ENCODE assay signal across 17 cellular contexts in the genomic region with DNA sequence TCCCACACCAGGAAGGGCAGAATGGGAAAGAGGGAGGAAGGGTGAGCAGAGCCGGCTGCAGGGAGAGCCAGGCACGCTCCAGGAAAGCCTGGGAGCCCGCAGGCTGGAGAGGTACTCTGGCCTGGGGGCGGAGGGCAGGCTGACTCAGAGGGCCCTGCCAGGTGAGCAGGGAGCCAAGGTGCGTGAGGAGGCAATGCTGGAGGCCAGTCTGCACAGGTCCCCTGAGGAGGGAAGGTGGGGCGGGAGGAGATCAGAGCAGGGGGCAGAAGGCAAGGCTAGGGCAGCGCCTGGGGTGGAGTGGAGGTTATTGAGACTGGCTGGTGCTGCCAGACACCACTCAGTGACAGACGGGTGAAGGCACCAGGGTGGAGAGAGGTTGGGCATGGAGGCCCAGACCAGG.
A peak's percentile ranks its signal among the peaks of the same experiment; 100 is the strongest.
DNase-seq lines count a peak whose midpoint lies in the region; ATAC-seq and TF ChIP-seq lines count a peak whose summit lies in the region.
"Had no signal": no experiment of that assay in that cellular context is flagged by ENCODE, and none has a peak within 500 bp of the region (broad histone marks: within the 10 kb centered on the region; RNA-seq: fewer than 3 reads in every experiment).

No MANE protein-coding gene starts in this region.

- no peak overlapping the region for H3K4me3 Mint-ChIP-seq in stimulated activated effector memory CD8-positive, alpha-beta T cell treated with anti-CD3 and anti-CD28 coated beads, Interleukin-12 subunit alpha, Interleukin-12 subunit beta, amount 100 ng/mL, for 72 hours
- no peak overlapping the region for H3K4me3 Mint-ChIP-seq in endothelial cell (ENCODE audit: unreplicated experiment)
- H3K4me3 Mint-ChIP-seq: CD8-positive, alpha-beta memory T cell had no signal

- no peaks in the 10 kb centered on the region for H3K36me3 Mint-ChIP-seq in stimulated activated effector memory CD8-positive, alpha-beta T cell treated with anti-CD3 and anti-CD28 coated beads, Interleukin-12 subunit alpha, Interleukin-12 subunit beta, amount 100 ng/mL, for 72 hours
- H3K36me3 Mint-ChIP-seq in endothelial cell (ENCODE audit: low read depth, unreplicated experiment): no peaks in the 10 kb centered on the region

- no peaks in the 10 kb centered on the region for H3K27me3 Mint-ChIP-seq in endothelial cell (ENCODE audit: unreplicated experiment)

- no peak overlapping the region for H3K4me3 ChIP-seq in HEK293 (ENCODE audit: low read depth, low read length)
- H3K4me3 ChIP-seq: BLaER1 treated with 17β-estradiol and CSF1 and Interleukin-3, amounts not matched to agents 10 nM and 100 nM; K562; SK-N-MC had no signal

- TF ChIP-seq CTCF in HEK293 (tag by site-specific recombination; IDR thresholded peaks at IDR 0.05) (no peak), endothelial cell (IDR thresholded peaks at IDR 0.05; ENCODE audit: unreplicated experiment) (no peak)

- no peak overlapping the region for H3K27ac ChIP-seq in HEK293 (ENCODE audit: extremely low read depth, low read depth, low read length)
- H3K27ac ChIP-seq: BLaER1 treated with 17β-estradiol and CSF1 and Interleukin-3, amounts not matched to agents 10 nM and 100 nM; SK-N-MC had no signal

- ATAC-seq in stimulated activated effector memory CD8-positive, alpha-beta T cell treated with anti-CD3 and anti-CD28 coated beads, Interleukin-12 subunit alpha, Interleukin-12 subunit beta, amount 100 ng/mL, for 72 hours: peak; percentile 19
- ATAC-seq: K562, PC-3 had no signal

- H3K9me3 ChIP-seq in HEK293 (ENCODE audit: control insufficient read depth, insufficient read depth, low read depth, low read length): no peaks in the 10 kb centered on the region

- no peaks in the 10 kb centered on the region for H3K4me1 Mint-ChIP-seq in stimulated activated effector memory CD8-positive, alpha-beta T cell treated with anti-CD3 and anti-CD28 coated beads, Interleukin-12 subunit alpha, Interleukin-12 subunit beta, amount 100 ng/mL, for 72 hours
- H3K4me1 Mint-ChIP-seq in endothelial cell (ENCODE audit: unreplicated experiment): no peaks in the 10 kb centered on the region

- CTCF ChIA-PET in HEK293 (lab: Yijun Ruan, JAX): no interaction called here

- POLR2A ChIA-PET in HEK293 (lab: Yijun Ruan, JAX): no interaction called here

- no peaks in the 10 kb centered on the region for H3K4me1 ChIP-seq in HEK293 (ENCODE audit: control insufficient read depth, insufficient read depth, low read length)
- H3K4me1 ChIP-seq: BLaER1 treated with 17β-estradiol and CSF1 and Interleukin-3, amounts not matched to agents 10 nM and 100 nM had no signal

- DNase-seq in SW480 (ENCODE audit: low spot score) (peak; percentile 21), islet precursor cell (peak; percentile 79), endothelial cell (ENCODE audit: low spot score) (no peak), RPMI8226 (no peak), NCI-H146 treated with DMSO at 0.1 percent for 48 hours (lab: John Stamatoyannopoulos, UW; ENCODE audit: unreplicated experiment) (no peak)
- no peak for DNase-seq in stimulated activated effector memory CD8-positive, alpha-beta T cell treated with anti-CD3 and anti-CD28 coated beads, Interleukin-12 subunit alpha, Interleukin-12 subunit beta, amount 100 ng/mL, for 72 hours (ENCODE audit: low spot score in 2 of 2)
- DNase-seq: CD8-positive, alpha-beta memory T cell; H7; MV-4-11; NCI-H1417; NCI-H1930; NCI-H526; PC-3 had no signal

- H3K27ac Mint-ChIP-seq in stimulated activated effector memory CD8-positive, alpha-beta T cell treated with anti-CD3 and anti-CD28 coated beads, Interleukin-12 subunit alpha, Interleukin-12 subunit beta, amount 100 ng/mL, for 72 hours: no peak overlapping the region
- H3K27ac Mint-ChIP-seq in endothelial cell (ENCODE audit: unreplicated experiment): no peak overlapping the region

- H3K36me3 ChIP-seq in HEK293 (ENCODE audit: control insufficient read depth in 2 of 2, insufficient read depth in 1 of 2, low read length in 2 of 2): no peaks in the 10 kb centered on the region
- H3K36me3 ChIP-seq: BLaER1 treated with 17β-estradiol and CSF1 and Interleukin-3, amounts not matched to agents 10 nM and 100 nM had no signal

- H3K9me3 Mint-ChIP-seq in stimulated activated effector memory CD8-positive, alpha-beta T cell treated with anti-CD3 and anti-CD28 coated beads, Interleukin-12 subunit alpha, Interleukin-12 subunit beta, amount 100 ng/mL, for 72 hours: no peaks in the 10 kb centered on the region
- no peaks in the 10 kb centered on the region for H3K9me3 Mint-ChIP-seq in endothelial cell (ENCODE audit: unreplicated experiment)

TF ChIP-seq in HEK293, 187 proteins besides CTCF, POLR2A, EP300 and RAD21:
- 0 out of 2 replicates have a peak, but pooled peaks have one; percentile 14 for TF ChIP-seq GLIS1 (tag by site-specific recombination; IDR thresholded peaks at IDR 0.05)
- TF ChIP-seq ZNF324 (tag by site-specific recombination; IDR thresholded peaks at IDR 0.05): no peak
- no peak for TF ChIP-seq ZNF610 (tag by site-specific recombination; IDR thresholded peaks at IDR 0.05; ENCODE audit: borderline replicate concordance)

Comparison
In these comparisons a context has a peak if more than half of its experiments do, and no peak if none do; other contexts are left out.
1. DNase-seq: peak in SW480 (single experiment) and islet precursor cell (single experiment); none in stimulated activated effector memory CD8-positive, alpha-beta T cell treated with anti-CD3 and anti-CD28 coated beads, Interleukin-12 subunit alpha, Interleukin-12 subunit beta, amount 100 ng/mL, for 72 hours (0 of 2), endothelial cell (single experiment), RPMI8226 (single experiment) and NCI-H146 treated with DMSO at 0.1 percent for 48 hours (single experiment).